Comparison of ENCODE assay signal across 2 cellular contexts in genomic region chr2:160368988-160369935, GRCh38.
TF ChIP-seq lines count a peak whose summit lies in the region.

No MANE protein-coding gene starts in this region.

TF ChIP-seq in A549, 52 proteins besides CTCF, POLR2A, EP300 and RAD21:
- TF ChIP-seq BHLHE40 (IDR thresholded peaks at IDR 0.05; ENCODE audit: low read depth, low read length) = no peak
- 0 out of 4 replicates have a peak, but pooled peaks of 1 of the 2 experiments have one; percentile 34 for TF ChIP-seq CEBPB (IDR thresholded peaks at IDR 0.05)
- no peak for TF ChIP-seq CHD2 (IDR thresholded peaks at IDR 0.05; ENCODE audit: low read length, partially characterized antibody)
- no peak for TF ChIP-seq ZC3H11A (IDR thresholded peaks at IDR 0.05)
- no peak for TF ChIP-seq JUN (IDR thresholded peaks at IDR 0.05)
- no peak for TF ChIP-seq E2F6 (IDR thresholded peaks at IDR 0.05; ENCODE audit: borderline replicate concordance, low read depth)

TF ChIP-seq in H1, 55 proteins besides CTCF, POLR2A, EP300 and RAD21:
- no peak for TF ChIP-seq SP4 (IDR thresholded peaks at IDR 0.05; ENCODE audit: low read length)
- TF ChIP-seq JUN (IDR thresholded peaks at IDR 0.05; ENCODE audit: low read depth, low read length) = no peak
- no peak for TF ChIP-seq SIRT6 (IDR thresholded peaks at IDR 0.05; ENCODE audit: low read length)
- no peak for TF ChIP-seq GTF2F1 (IDR thresholded peaks at IDR 0.05; ENCODE audit: borderline replicate concordance, low read depth, low read length)
- TF ChIP-seq KDM1A (IDR thresholded peaks at IDR 0.05; ENCODE audit: borderline replicate concordance, low read length) = no peak
- TF ChIP-seq SP2 (IDR thresholded peaks at IDR 0.05; ENCODE audit: low read length) = no peak
